8 cellular contexts compared by ENCODE assay signal in the genomic region with DNA sequence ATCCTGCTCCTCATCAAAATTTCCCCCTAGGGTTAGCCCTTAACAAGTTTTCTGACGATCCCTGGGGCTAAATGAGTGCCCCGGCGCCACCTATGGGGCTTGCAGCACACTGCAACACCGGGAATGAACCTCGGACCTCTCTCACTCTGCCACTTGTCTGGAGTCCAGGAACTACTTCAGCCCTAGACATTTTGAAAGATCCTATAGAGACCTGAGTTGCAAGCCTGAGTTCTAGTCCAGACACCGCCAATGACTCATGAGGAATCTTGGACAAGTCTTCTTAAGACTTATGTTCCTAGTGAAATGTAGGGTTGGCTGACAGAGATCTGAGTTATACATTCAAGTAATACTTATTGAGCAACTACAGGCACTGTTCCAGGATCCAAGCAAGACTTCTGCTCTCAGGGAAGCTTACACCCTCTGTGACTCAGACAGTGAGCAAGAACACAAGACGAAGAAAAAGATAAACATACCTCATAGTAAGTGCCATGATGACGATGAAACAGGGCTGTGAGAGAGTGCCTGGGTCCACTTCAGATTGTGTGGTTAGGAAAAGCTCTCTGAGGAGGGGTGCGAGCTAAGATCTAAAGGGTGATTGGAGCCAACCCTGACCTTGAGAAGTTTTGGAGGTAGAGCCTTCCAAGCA. TPM values are rescaled to one million over a fixed set of nuclear protein-coding genes. Genes with fewer than 3 reads are reported as not detected.
A peak's percentile ranks its signal among the peaks of the same experiment; 100 is the strongest.
DNase-seq lines count a peak whose midpoint lies in the region; TF ChIP-seq lines count a peak whose summit lies in the region.

No MANE protein-coding gene starts in this region.

- H3K4me3 ChIP-seq in foreskin fibroblast (ENCODE audit: low read depth in 1 of 2, low read length in 2 of 2) = no peak overlapping the region

- peak; percentile 72 for DNase-seq in activated effector memory CD4-positive, alpha-beta T cell treated with anti-CD3 and anti-CD28 coated beads, Interleukin-2, amount 50 U/mL, for 16 hours
- DNase-seq in activated effector memory CD4-positive, alpha-beta T cell treated with Interleukin-2 at 50 U/mL for 16 hours = no peak
- DNase-seq in HEK293T (ENCODE audit: extremely low spot score) = peak; percentile 76
- peak; percentile 80 for DNase-seq in MV-4-11 (lab: John Stamatoyannopoulos, UW)
- DNase-seq in activated CD4-positive, alpha-beta T cell treated with anti-CD3 and anti-CD28 coated beads, Interleukin-2, amount 50 U/mL, for 48 hours = peak; percentile 43 to 52
- peak; percentile 100 for DNase-seq in foreskin fibroblast
- peak; percentile 33 for DNase-seq in pulmonary artery endothelial cell (ENCODE audit: low read depth, low spot score)
- no peak for DNase-seq in superior temporal gyrus (ENCODE audit: extremely low spot score)

- POLR2A ChIA-PET in HEK293T (lab: Yijun Ruan, JAX) = interaction anchor here (1.1 to 2.0 kb wide), 2 partner anchors 10 to 78 kb away, joined by 3 to 4 read pairs; partner anchors contain the start of genes RPL27A, STK33 and TRIM66

- peak; percentile 82 for TF ChIP-seq CTCF in foreskin fibroblast (IDR thresholded peaks at IDR 0.05; ENCODE audit: low read depth, low read length)

- CTCF ChIA-PET in HEK293T (lab: Yijun Ruan, JAX) = interaction anchor here (1.0 kb wide), 1 partner anchor 331 kb away, joined by 3 read pairs; no protein-coding TSS in a partner anchor

TF ChIP-seq in HEK293T, 16 proteins besides CTCF, POLR2A, EP300 and RAD21:
- no peak for TF ChIP-seq LEF1 (IDR thresholded peaks at IDR 0.05; ENCODE audit: borderline replicate concordance)
- no peak for TF ChIP-seq ZNF384 (IDR thresholded peaks at IDR 0.05)
- no peak for TF ChIP-seq CTBP1 (IDR thresholded peaks at IDR 0.05; ENCODE audit: borderline replicate concordance)
- no peak for TF ChIP-seq NFRKB (IDR thresholded peaks at IDR 0.05)
- no peak for TF ChIP-seq HDGF (IDR thresholded peaks at IDR 0.05; ENCODE audit: borderline replicate concordance)
- TF ChIP-seq ELF4 (IDR thresholded peaks at IDR 0.05) = no peak
- TF ChIP-seq BHLHE40 (IDR thresholded peaks at IDR 0.05; ENCODE audit: borderline replicate concordance) = no peak
- TF ChIP-seq SUZ12 (IDR thresholded peaks at IDR 0.05) = no peak
- TF ChIP-seq FOXA1 (IDR thresholded peaks at IDR 0.05) = no peak
- TF ChIP-seq L3MBTL2 (conservative IDR thresholded peaks at IDR 0.05) = no peak

RNA-seq across cellular contexts. Expression of gene STK33, which starts 10.2 kb away (rescaled TPM):
- 0.11 and 0.33 TPM in 2 replicates for total RNA-seq in pulmonary artery endothelial cell

Comparison
In these comparisons a context has a peak if more than half of its experiments do, and no peak if none do; other contexts are left out.
1. DNase-seq: peak in activated effector memory CD4-positive, alpha-beta T cell treated with anti-CD3 and anti-CD28 coated beads, Interleukin-2, amount 50 U/mL, for 16 hours (single experiment), HEK293T (single experiment), MV-4-11 (single experiment), activated CD4-positive, alpha-beta T cell treated with anti-CD3 and anti-CD28 coated beads, Interleukin-2, amount 50 U/mL, for 48 hours (2 of 2), foreskin fibroblast (2 of 2) and pulmonary artery endothelial cell (single experiment); none in activated effector memory CD4-positive, alpha-beta T cell treated with Interleukin-2 at 50 U/mL for 16 hours (single experiment) and superior temporal gyrus (single experiment).